ENCODE assay signal across 24 cellular contexts in the genomic region with DNA sequence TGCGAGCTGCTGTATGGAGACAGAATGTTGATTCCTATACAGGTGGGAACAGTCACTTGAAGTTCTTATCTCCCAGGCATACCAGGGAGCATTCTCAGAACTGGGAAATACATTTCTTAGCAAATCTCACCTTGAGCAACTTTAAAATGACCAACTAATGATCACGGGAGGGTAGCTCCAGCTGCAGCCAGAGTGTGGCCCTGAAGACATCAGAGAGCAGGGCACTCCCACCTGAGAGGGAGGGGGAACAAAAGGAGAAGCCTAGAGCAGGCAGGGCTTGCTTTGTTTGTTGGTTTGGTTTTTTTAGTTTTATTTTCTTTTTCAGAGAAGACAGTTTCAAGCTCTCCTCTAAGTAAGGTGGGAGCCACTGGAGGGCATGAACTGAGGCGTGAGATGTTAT.
"Had no signal": no experiment of that assay in that cellular context is flagged by ENCODE, and none has a peak within 500 bp of the region (broad histone marks: within the 10 kb centered on the region; RNA-seq: fewer than 3 reads in every experiment).

No MANE protein-coding gene starts in this region.

- H3K4me1 Mint-ChIP-seq: memory B cell; mesothelial cell of epicardium; naive B cell; stimulated activated effector memory CD8-positive, alpha-beta T cell treated with anti-CD3 and anti-CD28 coated beads, Interleukin-12 subunit alpha, Interleukin-12 subunit beta, amount 100 ng/mL, for 72 hours had no signal

- H3K9me3 ChIP-seq: mucosa of descending colon, psoas muscle, sigmoid colon, testis, tibial artery, upper lobe of left lung had no signal

- H3K36me3 ChIP-seq: sigmoid colon, tibial artery, upper lobe of left lung had no signal

- H3K27ac Mint-ChIP-seq: effector memory CD8-positive, alpha-beta T cell; memory B cell; mesothelial cell of epicardium; naive B cell; nephron progenitor cell; stimulated activated effector memory CD8-positive, alpha-beta T cell treated with anti-CD3 and anti-CD28 coated beads, Interleukin-12 subunit alpha, Interleukin-12 subunit beta, amount 100 ng/mL, for 72 hours had no signal

- H3K27me3 ChIP-seq: sigmoid colon, testis, upper lobe of left lung had no signal

- H3K27ac ChIP-seq: coronary artery, psoas muscle, sigmoid colon, testis, tibial artery, upper lobe of left lung had no signal

- H3K9me3 Mint-ChIP-seq: effector memory CD8-positive, alpha-beta T cell; memory B cell; mesothelial cell of epicardium; naive B cell; nephron progenitor cell; stimulated activated effector memory CD8-positive, alpha-beta T cell treated with anti-CD3 and anti-CD28 coated beads, Interleukin-12 subunit alpha, Interleukin-12 subunit beta, amount 100 ng/mL, for 72 hours had no signal

- H3K4me3 Mint-ChIP-seq: effector memory CD8-positive, alpha-beta T cell; memory B cell; mesothelial cell of epicardium; nephron progenitor cell; stimulated activated effector memory CD8-positive, alpha-beta T cell treated with anti-CD3 and anti-CD28 coated beads, Interleukin-12 subunit alpha, Interleukin-12 subunit beta, amount 100 ng/mL, for 72 hours had no signal

- FAIRE-seq: frontal cortex, kidney, urothelium cell line had no signal

- DNase-seq: dermis blood vessel endothelial cell; effector memory CD8-positive, alpha-beta T cell; kidney; mucosa of descending colon; naive B cell; nephron progenitor cell; nucleus accumbens; psoas muscle; right cardiac atrium; sigmoid colon; stimulated activated CD4-positive, alpha-beta T cell treated with anti-CD3 and anti-CD28 coated beads, Interleukin-2, amount 100 ng/mL, for 24 hours; stimulated activated CD4-positive, alpha-beta T cell treated with anti-CD3 and anti-CD28 coated beads, Interleukin-4, amount 100 ng/mL, for 24 hours; stimulated activated naive CD8-positive, alpha-beta T cell treated with anti-CD3 and anti-CD28 coated beads, Interleukin-15, Interleukin-2, amounts not matched to agents 100 U/mL and 50 U/mL, for 24 hours; substantia nigra; testis; tibial artery; upper lobe of left lung had no signal

- H3K4me1 ChIP-seq: psoas muscle, sigmoid colon, testis, tibial artery, upper lobe of left lung had no signal

- H3K4me3 ChIP-seq: coronary artery, lung, mucosa of descending colon, psoas muscle, sigmoid colon, testis, tibial artery, upper lobe of left lung had no signal

- H3K36me3 Mint-ChIP-seq: memory B cell; mesothelial cell of epicardium; naive B cell; stimulated activated effector memory CD8-positive, alpha-beta T cell treated with anti-CD3 and anti-CD28 coated beads, Interleukin-12 subunit alpha, Interleukin-12 subunit beta, amount 100 ng/mL, for 72 hours had no signal
